1 cellular context compared by ENCODE assay signal in the genomic region with DNA sequence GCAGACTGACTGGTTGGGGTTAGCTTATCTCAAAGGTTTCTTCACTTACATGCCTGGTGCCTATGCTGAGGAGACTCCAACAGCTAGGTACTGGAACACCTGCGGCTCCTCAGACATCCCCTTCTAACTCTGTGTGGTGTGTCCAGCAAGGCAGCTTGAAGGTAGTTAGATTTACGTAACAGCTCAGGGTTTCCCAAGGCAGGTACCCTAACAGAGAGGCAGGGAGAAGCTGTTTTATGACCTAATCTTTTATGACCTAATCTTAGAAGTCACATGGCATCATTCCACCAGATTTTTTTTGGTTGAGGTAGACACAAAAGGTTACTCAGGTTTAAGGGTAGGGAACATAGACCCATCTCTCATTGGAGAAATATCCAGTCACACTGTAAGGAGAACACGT.
A peak's percentile ranks its signal among the peaks of the same experiment; 100 is the strongest.
TF ChIP-seq lines count a peak whose summit lies in the region.

No MANE protein-coding gene starts in this region.

TF ChIP-seq in HepG2, 621 proteins besides CTCF, POLR2A, EP300 and RAD21:
- TF ChIP-seq ATF7 (IDR thresholded peaks at IDR 0.05) (peak; percentile 38), ATF7 (CRISPR knock-in tag; IDR thresholded peaks at IDR 0.05) (no peak), ZNF253 (CRISPR knock-in tag; IDR thresholded peaks at IDR 0.05; ENCODE audit: borderline replicate concordance) (no peak)
